23 cellular contexts compared by ENCODE assay signal in the genomic region with DNA sequence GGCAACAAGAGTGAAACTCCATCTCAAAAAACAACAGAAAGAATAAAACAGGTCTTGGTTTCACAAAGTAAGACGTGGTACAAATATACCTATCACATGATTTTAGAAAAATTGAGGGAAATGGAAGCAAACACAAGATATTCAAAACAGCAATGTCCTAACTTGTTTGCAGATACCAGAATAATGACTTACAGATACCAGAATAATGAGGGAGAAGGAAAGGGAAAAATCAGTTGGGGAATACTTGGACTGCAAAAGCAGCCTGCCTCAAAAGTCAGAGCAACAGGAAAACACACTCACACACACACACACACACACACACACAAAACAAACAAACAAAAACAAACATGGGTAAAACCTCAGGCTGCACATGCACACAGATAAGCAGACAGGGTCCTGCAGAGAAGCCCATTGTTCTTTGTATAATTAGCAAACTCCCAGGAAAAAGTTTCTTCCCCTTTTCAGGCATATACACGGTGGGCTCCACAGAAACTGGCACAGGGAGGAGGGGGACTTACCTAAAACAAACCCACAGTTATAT.
"Had no signal": no experiment of that assay in that cellular context is flagged by ENCODE, and none has a peak within 500 bp of the region (broad histone marks: within the 10 kb centered on the region; RNA-seq: fewer than 3 reads in every experiment).

No MANE protein-coding gene starts in this region.

- H3K36me3 Mint-ChIP-seq: activated naive CD8-positive, alpha-beta T cell treated with anti-CD3 and anti-CD28 coated beads, Interleukin-2, amount 10 ng/mL, durations not matched to agents 7 days and 5 days; memory B cell; naive thymus-derived CD8-positive, alpha-beta T cell had no signal

- H3K9me3 ChIP-seq: gastrocnemius medialis, prostate gland, right atrium auricular region, tibial nerve, uterus had no signal

- H3K4me1 Mint-ChIP-seq: activated T-helper 17 cell treated with anti-CD3 and anti-CD28 coated beads, Interleukin-2, amount 50 U/mL, for 72 hours had no signal

- ATAC-seq: activated T-helper 17 cell treated with anti-CD3 and anti-CD28 coated beads, Interleukin-2, amount 50 U/mL, for 72 hours; effector memory CD8-positive, alpha-beta T cell; gastrocnemius medialis; left ventricle myocardium superior; naive thymus-derived CD8-positive, alpha-beta T cell had no signal

- H3K9me3 Mint-ChIP-seq: activated B cell treated with CpG ODN at 0.5 μM for 24 hours; activated CD4-positive, alpha-beta memory T cell treated with anti-CD3 and anti-CD28 coated beads, Interleukin-2, amount 10 ng/mL, durations not matched to agents 7 days and 5 days; activated naive CD8-positive, alpha-beta T cell treated with anti-CD3 and anti-CD28 coated beads, Interleukin-2, amount 10 ng/mL, durations not matched to agents 7 days and 5 days; activated T-helper 17 cell treated with anti-CD3 and anti-CD28 coated beads, Interleukin-2, amount 50 U/mL, for 72 hours; effector memory CD8-positive, alpha-beta T cell; memory B cell; naive thymus-derived CD8-positive, alpha-beta T cell had no signal

- H3K27ac Mint-ChIP-seq: activated B cell treated with CpG ODN at 0.5 μM for 24 hours; activated CD4-positive, alpha-beta memory T cell treated with anti-CD3 and anti-CD28 coated beads, Interleukin-2, amount 10 ng/mL, durations not matched to agents 7 days and 5 days; activated naive CD8-positive, alpha-beta T cell treated with anti-CD3 and anti-CD28 coated beads, Interleukin-2, amount 10 ng/mL, durations not matched to agents 7 days and 5 days; activated T-helper 17 cell treated with anti-CD3 and anti-CD28 coated beads, Interleukin-2, amount 50 U/mL, for 72 hours; effector memory CD8-positive, alpha-beta T cell; memory B cell; naive thymus-derived CD8-positive, alpha-beta T cell had no signal

- DNase-seq: activated B cell treated with CpG ODN at 0.5 μM for 24 hours; activated CD4-positive, alpha-beta memory T cell treated with anti-CD3 and anti-CD28 coated beads, Interleukin-2, amount 10 ng/mL, durations not matched to agents 7 days and 5 days; activated CD4-positive, alpha-beta T cell treated with anti-CD3 and anti-CD28 coated beads for 48 hours; activated naive CD4-positive, alpha-beta T cell; activated naive CD8-positive, alpha-beta T cell treated with anti-CD3 and anti-CD28 coated beads, Interleukin-2, amount 10 ng/mL, durations not matched to agents 7 days and 5 days; activated T-cell treated with anti-CD3 and anti-CD28 coated beads, Interleukin-2, amount 50 U/mL, for 1 hour; amygdala; dermis blood vessel endothelial cell; effector memory CD8-positive, alpha-beta T cell; gastrocnemius medialis; left ventricle myocardium superior; naive thymus-derived CD8-positive, alpha-beta T cell; occipital lobe; stimulated activated CD4-positive, alpha-beta T cell treated with anti-CD3 and anti-CD28 coated beads, Interleukin-2, amount 100 ng/mL, for 24 hours; stimulated activated naive CD4-positive, alpha-beta T cell treated with Interleukin-2 at 50 U/mL for 16 hours; substantia nigra; SW 1271; uterus had no signal

- H3K4me3 Mint-ChIP-seq: activated B cell treated with CpG ODN at 0.5 μM for 24 hours; activated CD4-positive, alpha-beta memory T cell treated with anti-CD3 and anti-CD28 coated beads, Interleukin-2, amount 10 ng/mL, durations not matched to agents 7 days and 5 days; activated naive CD8-positive, alpha-beta T cell treated with anti-CD3 and anti-CD28 coated beads, Interleukin-2, amount 10 ng/mL, durations not matched to agents 7 days and 5 days; activated T-helper 17 cell treated with anti-CD3 and anti-CD28 coated beads, Interleukin-2, amount 50 U/mL, for 72 hours; effector memory CD8-positive, alpha-beta T cell; memory B cell; naive thymus-derived CD8-positive, alpha-beta T cell had no signal
